ENCODE assay signal across 9 cellular contexts in the genomic region with DNA sequence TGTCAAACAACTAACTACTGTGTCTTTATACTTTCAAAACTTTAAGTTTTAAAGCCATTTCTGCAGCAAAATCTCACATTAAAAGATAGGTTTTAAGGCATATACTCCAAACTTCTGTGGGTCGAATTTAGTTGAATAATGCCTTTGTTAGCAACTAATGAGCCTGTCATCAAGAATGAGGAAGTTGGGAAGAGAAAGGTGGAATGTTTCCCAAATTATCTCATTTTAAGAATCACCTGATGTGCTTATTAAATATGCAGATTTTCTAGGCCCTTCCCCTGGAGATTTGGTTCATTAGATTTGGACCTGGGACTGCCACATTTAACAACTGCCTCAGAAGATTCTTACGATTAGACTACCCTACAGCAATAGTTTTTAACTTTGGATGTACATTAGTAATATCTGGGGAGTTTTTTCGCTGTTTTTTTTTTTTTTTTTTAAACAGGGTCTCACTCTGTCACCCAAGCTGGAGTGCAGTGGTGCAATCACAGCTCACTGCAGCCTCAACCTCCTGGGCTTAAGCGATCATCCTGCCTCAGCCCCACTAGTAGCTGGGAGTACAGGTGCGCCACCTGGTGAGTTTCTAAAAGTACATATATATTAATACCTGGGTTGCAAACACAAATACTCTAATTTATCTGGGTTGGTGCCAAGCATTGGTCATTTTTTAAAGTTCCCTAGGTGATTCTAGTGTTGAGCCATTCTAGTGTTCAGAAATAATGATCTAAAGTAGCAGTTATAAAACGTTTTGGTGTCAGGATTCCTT. TPM values are rescaled to one million over a fixed set of nuclear protein-coding genes. Genes with fewer than 3 reads are reported as not detected.
A peak's percentile ranks its signal among the peaks of the same experiment; 100 is the strongest.
DNase-seq lines count a peak whose midpoint lies in the region; ATAC-seq and TF ChIP-seq lines count a peak whose summit lies in the region.
"Had no signal": no experiment of that assay in that cellular context is flagged by ENCODE, and none has a peak within 500 bp of the region (broad histone marks: within the 10 kb centered on the region; RNA-seq: fewer than 3 reads in every experiment).

No MANE protein-coding gene starts in this region.

- H3K36me3 ChIP-seq in MG63: no peaks in the 10 kb centered on the region

- no peak overlapping the region for H3K4me3 ChIP-seq in HL-60 (replicated peaks; ENCODE audit: insufficient read depth, low read length)
- H3K4me3 ChIP-seq in epithelial cell of esophagus (ENCODE audit: low read length): no peak overlapping the region
- no peak overlapping the region for H3K4me3 ChIP-seq in MG63

- ATAC-seq in GM21381 (IDR thresholded peaks at IDR 0.05; ENCODE audit: unreplicated experiment) (peak; percentile 36), HG03196 (IDR thresholded peaks at IDR 0.05; ENCODE audit: unreplicated experiment) (no peak), left cardiac atrium (no peak)

- TF ChIP-seq CTCF in GM12873 (IDR thresholded peaks at IDR 0.05; ENCODE audit: insufficient read depth, low read depth, low read length, missing control alignments) (peak; percentile 38), HL-60 (IDR thresholded peaks at IDR 0.05; ENCODE audit: insufficient read depth, low read length) (no peak), epithelial cell of esophagus (IDR thresholded peaks at IDR 0.05; ENCODE audit: insufficient read depth, low read depth, low read length, missing control alignments) (peak; percentile 11)

- intact Hi-C loops in left cardiac atrium (cut with DNase I): no loop called here

- no peaks in the 10 kb centered on the region for H3K9me3 ChIP-seq in MG63

- DNase-seq in HL-60 (ENCODE audit: low read depth in 1 of 2, low spot score in 1 of 2): peak in 1 of 2 experiments; percentile 39
- peak; percentile 55 for DNase-seq in epithelial cell of esophagus (ENCODE audit: low read depth)
- DNase-seq in left cardiac atrium: no peak
- no peak for DNase-seq in NCI-H1694 (lab: John Stamatoyannopoulos, UW)
- DNase-seq in MG63: no peak

- peak overlapping the region; percentile 64 for H3K27ac ChIP-seq in HL-60 (replicated peaks)

- no peaks in the 10 kb centered on the region for H3K27me3 ChIP-seq in HL-60 (ENCODE audit: insufficient read depth, poor library complexity, severe bottlenecking)
- H3K27me3 ChIP-seq in MG63: no peaks in the 10 kb centered on the region

RNA-seq across cellular contexts. Expression of a gene that starts 16.1 kb away (rescaled TPM):
- total RNA-seq in left cardiac atrium: under 1 TPM; 0.53 to 0.55 TPM
- total RNA-seq in MG63 (2014; rRNA removed; shearing (Covaris generic); ENCODE audit: low replicate concordance): not detected in 2 replicates
- total RNA-seq: glomerular endothelial cell had no signal

RNA-seq across cellular contexts. Expression of a gene that starts 59.6 kb away (rescaled TPM):
- 1 to 10 TPM; 6.3 to 7.4 TPM for total RNA-seq in left cardiac atrium
- 4.1 and 5.5 TPM in 2 replicates for total RNA-seq in MG63 (2014; rRNA removed; shearing (Covaris generic); ENCODE audit: low replicate concordance)
